ENCODE assay signal across 12 cellular contexts in the genomic region with DNA sequence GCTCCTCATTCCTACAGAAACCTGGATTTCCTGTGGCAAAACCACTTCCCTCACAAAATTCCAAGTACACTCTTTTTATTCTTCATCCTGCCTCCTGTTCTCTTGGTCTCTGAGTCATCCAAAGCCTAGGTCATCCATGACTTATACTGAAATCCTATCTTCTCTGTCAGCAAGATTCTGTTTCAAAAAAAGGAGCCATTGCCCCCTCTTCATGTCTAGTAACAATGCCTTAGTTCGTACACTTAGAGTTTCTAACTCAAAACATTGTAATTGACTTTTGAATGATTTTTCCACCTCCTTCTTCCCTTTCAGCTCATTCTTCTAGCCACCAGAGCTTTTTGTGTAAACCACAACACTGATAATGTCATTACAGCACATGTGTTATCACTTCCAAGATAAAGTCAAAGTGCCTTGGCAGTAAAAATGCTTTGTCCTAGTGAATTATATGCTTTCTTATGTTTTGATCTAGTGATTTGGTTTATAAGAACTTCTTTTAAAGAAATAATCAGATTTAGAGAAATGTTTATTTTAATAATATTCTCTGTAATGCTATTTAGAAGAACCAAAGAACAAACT.
DNase-seq lines count a peak whose midpoint lies in the region; ATAC-seq, FAIRE-seq and TF ChIP-seq lines count a peak whose summit lies in the region.
"Had no signal": no experiment of that assay in that cellular context is flagged by ENCODE, and none has a peak within 500 bp of the region (broad histone marks: within the 10 kb centered on the region; RNA-seq: fewer than 3 reads in every experiment).

No MANE protein-coding gene starts in this region.

- H3K9me3 ChIP-seq in SJCRH30 (replicated peaks) (no peaks in the 10 kb centered on the region), small intestine (ENCODE audit: control insufficient read depth, low read depth) (no peaks in the 10 kb centered on the region), psoas muscle (no peaks in the 10 kb centered on the region)

- peaks cover 21% of the 10 kb centered on the region for H3K4me1 ChIP-seq in SJCRH30
- no peaks in the 10 kb centered on the region for H3K4me1 ChIP-seq in small intestine (ENCODE audit: control insufficient read depth in 2 of 2, insufficient read depth in 1 of 2, low read depth in 1 of 2, low read length in 1 of 2)
- no peaks in the 10 kb centered on the region for H3K4me1 ChIP-seq in psoas muscle

- peak overlapping the region; percentile 79 for H3K27ac ChIP-seq in SJCRH30
- no peak overlapping the region for H3K27ac ChIP-seq in small intestine (ENCODE audit: low read depth in 1 of 2, low read length in 1 of 2)
- no peak overlapping the region for H3K27ac ChIP-seq in psoas muscle

- 2 to 25% (median 22%) methylated on average over 1 of the region's 1 CpG for WGBS in small intestine, 3 donors
- 62 to 64% (median 63%) methylated on average over 1 of the region's 1 CpG for WGBS in psoas muscle, 3 donors

- H3K4me1 Mint-ChIP-seq in activated CD8-positive, alpha-beta memory T cell treated with anti-CD3 and anti-CD28 coated beads, Interleukin-2, amount 10 ng/mL, durations not matched to agents 7 days and 5 days: peaks cover 26% of the 10 kb centered on the region

- H3K4me3 Mint-ChIP-seq in activated CD8-positive, alpha-beta memory T cell treated with anti-CD3 and anti-CD28 coated beads, Interleukin-2, amount 10 ng/mL, durations not matched to agents 7 days and 5 days: peak overlapping the region; percentile 63
- H3K4me3 Mint-ChIP-seq: activated naive CD4-positive, alpha-beta T cell treated with anti-CD3 and anti-CD28 coated beads, Interleukin-2, amount 10 ng/mL, durations not matched to agents 7 days and 5 days had no signal

- H3K36me3 Mint-ChIP-seq in activated CD8-positive, alpha-beta memory T cell treated with anti-CD3 and anti-CD28 coated beads, Interleukin-2, amount 10 ng/mL, durations not matched to agents 7 days and 5 days: peaks cover 17% of the 10 kb centered on the region
- H3K36me3 Mint-ChIP-seq: activated naive CD4-positive, alpha-beta T cell treated with anti-CD3 and anti-CD28 coated beads, Interleukin-2, amount 10 ng/mL, durations not matched to agents 7 days and 5 days had no signal

- CTCF ChIA-PET in activated CD8-positive, alpha-beta memory T cell treated with anti-CD3 and anti-CD28 coated beads, Interleukin-2, amount 10 ng/mL, durations not matched to agents 7 days and 5 days (lab: Charles Lee): interaction anchor here (1.4 kb wide), 1 partner anchor 9 kb away, joined by 4 read pairs; no protein-coding TSS in a partner anchor

- TF ChIP-seq CTCF in epithelial cell of proximal tubule (conservative IDR thresholded peaks at IDR 0.05; ENCODE audit: low read depth, low read length): no peak
- no peak for TF ChIP-seq CTCF in psoas muscle (IDR thresholded peaks at IDR 0.05)

- FAIRE-seq in small intestine (lab: Jason Lieb, UNC): peak; percentile 62

- peaks cover 8% of the 10 kb centered on the region for H3K27me3 Mint-ChIP-seq in activated CD8-positive, alpha-beta memory T cell treated with anti-CD3 and anti-CD28 coated beads, Interleukin-2, amount 10 ng/mL, durations not matched to agents 7 days and 5 days
- H3K27me3 Mint-ChIP-seq: activated naive CD4-positive, alpha-beta T cell treated with anti-CD3 and anti-CD28 coated beads, Interleukin-2, amount 10 ng/mL, durations not matched to agents 7 days and 5 days had no signal

- H3K36me3 ChIP-seq in SJCRH30: no peaks in the 10 kb centered on the region
- H3K36me3 ChIP-seq in small intestine (ENCODE audit: control insufficient read depth in 2 of 2, insufficient read depth in 2 of 2, low read length in 2 of 2): no peaks in the 10 kb centered on the region
- no peaks in the 10 kb centered on the region for H3K36me3 ChIP-seq in H7 (replicated peaks; ENCODE audit: control insufficient read depth, insufficient read depth, low read length)
- H3K36me3 ChIP-seq in psoas muscle (ENCODE audit: insufficient read depth in 1 of 2, low read depth in 1 of 2): no peaks in the 10 kb centered on the region

- no peak for ATAC-seq in activated CD8-positive, alpha-beta memory T cell treated with anti-CD3 and anti-CD28 coated beads, Interleukin-2, amount 10 ng/mL, durations not matched to agents 7 days and 5 days
- ATAC-seq in psoas muscle: no peak
- no peak for ATAC-seq in GM18502 (IDR thresholded peaks at IDR 0.05; ENCODE audit: poor library complexity, unreplicated experiment)

- peaks cover 4% of the 10 kb centered on the region for H3K9me3 Mint-ChIP-seq in activated CD8-positive, alpha-beta memory T cell treated with anti-CD3 and anti-CD28 coated beads, Interleukin-2, amount 10 ng/mL, durations not matched to agents 7 days and 5 days (ENCODE audit: low read depth)
- H3K9me3 Mint-ChIP-seq: activated naive CD4-positive, alpha-beta T cell treated with anti-CD3 and anti-CD28 coated beads, Interleukin-2, amount 10 ng/mL, durations not matched to agents 7 days and 5 days had no signal

- H3K27me3 ChIP-seq in SJCRH30: no peaks in the 10 kb centered on the region
- no peaks in the 10 kb centered on the region for H3K27me3 ChIP-seq in small intestine (ENCODE audit: control insufficient read depth in 2 of 2, insufficient read depth in 2 of 2, low read length in 2 of 2)
- no peaks in the 10 kb centered on the region for H3K27me3 ChIP-seq in H7 (ENCODE audit: control insufficient read depth, insufficient read depth, low read length)
- no peaks in the 10 kb centered on the region for H3K27me3 ChIP-seq in psoas muscle (ENCODE audit: insufficient read depth in 3 of 3, low read length in 2 of 3)

- intact Hi-C loops in psoas muscle (cut with DNase I): no loop called here

- DNase-seq in activated CD8-positive, alpha-beta memory T cell treated with anti-CD3 and anti-CD28 coated beads, Interleukin-2, amount 10 ng/mL, durations not matched to agents 7 days and 5 days: no peak
- DNase-seq in activated CD8-positive, alpha-beta memory T cell treated with anti-CD3 and anti-CD28 coated beads, Interleukin-2, amount 50 U/mL, for 48 hours: no peak
- peak; percentile 33 to 73 for DNase-seq in SJCRH30
- peak; percentile 57 for DNase-seq in epithelial cell of proximal tubule (ENCODE audit: low read depth)
- peak; percentile 25 for DNase-seq in small intestine
- DNase-seq in H7: no peak
- DNase-seq in psoas muscle: no peak
- DNase-seq: hypothalamus, NCI-H2171 treated with DMSO at 0.1 percent for 48 hours, occipital lobe had no signal

- H3K27ac Mint-ChIP-seq in activated CD8-positive, alpha-beta memory T cell treated with anti-CD3 and anti-CD28 coated beads, Interleukin-2, amount 10 ng/mL, durations not matched to agents 7 days and 5 days: peak overlapping the region; percentile 82

- H3K4me3 ChIP-seq in SJCRH30: no peak overlapping the region
- H3K4me3 ChIP-seq in epithelial cell of proximal tubule (ENCODE audit: low read depth, low read length): no peak overlapping the region
- H3K4me3 ChIP-seq in small intestine (ENCODE audit: low read depth in 1 of 2, low read length in 2 of 2): no peak overlapping the region
- no peak overlapping the region for H3K4me3 ChIP-seq in H7 (ENCODE audit: insufficient read depth, low read depth, low read length)
- H3K4me3 ChIP-seq in psoas muscle: no peak overlapping the region

Comparison
In these comparisons a context has a peak if more than half of its experiments do, and no peak if none do; other contexts are left out.
1. DNase-seq: peak in SJCRH30 (2 of 2), epithelial cell of proximal tubule (single experiment) and small intestine (single experiment); none in activated CD8-positive, alpha-beta memory T cell treated with anti-CD3 and anti-CD28 coated beads, Interleukin-2, amount 10 ng/mL, durations not matched to agents 7 days and 5 days (single experiment), activated CD8-positive, alpha-beta memory T cell treated with anti-CD3 and anti-CD28 coated beads, Interleukin-2, amount 50 U/mL, for 48 hours (single experiment), H7 (single experiment) and psoas muscle (0 of 2).